In the genomic region with DNA sequence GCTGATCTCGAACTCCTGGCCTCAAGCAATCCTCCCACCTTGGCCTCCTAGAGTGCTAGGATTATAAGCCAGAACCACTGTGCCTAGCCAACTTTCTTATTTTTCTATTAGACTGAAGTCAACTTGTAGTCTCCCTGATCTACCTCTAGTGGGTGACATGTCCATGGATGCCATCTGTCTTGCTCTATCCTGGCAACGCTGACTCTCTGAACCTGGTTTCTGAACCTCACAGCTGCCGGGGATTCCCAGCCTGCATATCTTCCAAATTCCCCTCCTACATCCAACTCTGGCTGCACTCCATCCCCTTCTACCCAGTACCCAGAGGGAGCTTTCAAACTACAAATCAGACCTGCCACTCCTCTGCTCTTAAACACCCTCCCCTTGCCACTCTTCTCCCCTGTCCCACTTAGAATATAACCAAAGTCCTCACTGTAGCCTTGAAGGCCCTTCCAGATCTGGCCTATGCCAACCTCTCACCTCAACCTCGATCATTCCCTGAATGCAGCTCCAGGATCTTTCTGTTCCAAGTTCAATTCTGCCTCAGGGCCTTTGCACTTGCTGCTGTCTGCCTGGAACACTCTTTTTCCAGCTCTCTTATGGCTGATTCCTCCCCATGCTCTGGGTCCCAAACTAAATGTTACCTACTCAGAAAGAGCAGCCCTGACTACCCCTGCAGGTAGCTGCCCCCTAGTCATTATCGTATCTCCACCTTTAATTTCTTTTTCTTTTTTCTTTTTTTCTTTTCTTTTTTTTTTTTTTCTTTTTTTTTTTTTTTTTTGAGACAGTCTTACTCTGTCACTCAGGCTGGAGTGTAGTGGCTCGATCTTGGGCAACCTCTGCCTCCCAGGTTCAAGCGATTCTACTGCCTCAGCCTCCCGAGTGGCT, we compare ENCODE assay signal across 11 cellular contexts. TPM values are rescaled to one million over a fixed set of nuclear protein-coding genes. Genes with fewer than 3 reads are reported as not detected.
A peak's percentile ranks its signal among the peaks of the same experiment; 100 is the strongest.
DNase-seq lines count a peak whose midpoint lies in the region; ATAC-seq, FAIRE-seq and TF ChIP-seq lines count a peak whose summit lies in the region.
"Had no signal": no experiment of that assay in that cellular context is flagged by ENCODE, and none has a peak within 500 bp of the region (broad histone marks: within the 10 kb centered on the region; RNA-seq: fewer than 3 reads in every experiment).

No MANE protein-coding gene starts in this region.

- FAIRE-seq in HepG2 (lab: Jason Lieb, UNC) (peak; percentile 43), urothelium cell line (lab: Jason Lieb, UNC) (no peak)

- H3K79me2 ChIP-seq in HepG2 (ENCODE audit: insufficient read depth, low read length): no peaks in the 10 kb centered on the region

- H3K9ac ChIP-seq in HepG2 (ENCODE audit: insufficient read depth, low read depth, low read length): no peak overlapping the region

- peaks cover 8% of the 10 kb centered on the region for H3K4me1 ChIP-seq in HepG2 (ENCODE audit: insufficient read depth, low read length)

- no peak for TF ChIP-seq POLR2A in HepG2 (IDR thresholded peaks at IDR 0.05; ENCODE audit: insufficient read depth in 1 of 2, low read depth in 2 of 2, low read length in 2 of 2)

- POLR2A ChIA-PET in HepG2 (lab: Yijun Ruan, JAX): no interaction called here

- no peak; the same call in 2 of the 3 replicates for ATAC-seq in HepG2

- peaks cover 0 to 1% of the 10 kb centered on the region in 2 experiments; a peak in 1 of 5 replicates for H3K36me3 ChIP-seq in HepG2 (replicated peaks in 1 of 2; ENCODE audit: control insufficient read depth in 1 of 2, insufficient read depth in 2 of 2, low read length in 2 of 2)

- no TSS peak for BruUV-seq in HepG2 (replicated peaks; lab: Mats Ljungman, UMichigan)

- H3K9me3 ChIP-seq in HepG2 (ENCODE audit: low read length): no peaks in the 10 kb centered on the region

- CTCF ChIA-PET in HepG2 (lab: Yijun Ruan, JAX; ENCODE audit: low intra/inter-chr PET ratio, low total read pairs): no interaction called here

- peak; percentile 30 for DNase-seq in ELR (ENCODE audit: low read depth)
- DNase-seq in RPMI8226: peak; percentile 4
- DNase-seq in HepG2 (ENCODE audit: low spot score): no peak
- DNase-seq in urothelium cell line (ENCODE audit: low spot score): no peak
- no peak for DNase-seq in effector CD8-positive, alpha-beta T cell (lab: John Stamatoyannopoulos, UW)
- no peak for DNase-seq in SHP77 (lab: John Stamatoyannopoulos, UW)
- DNase-seq: effector memory CD4-positive, alpha-beta T cell; Karpas-422; midbrain; SIG-M5; stimulated activated CD4-positive, alpha-beta T cell treated with anti-CD3 and anti-CD28 coated beads, Interleukin-4, amount 100 ng/mL, for 1 hour had no signal

- in situ Hi-C loops in HepG2 (cut with HindIII; ENCODE audit: extremely low pct_ligation_motif_present, low pct_unique_long_range_greater_than_20kb): no loop called here

- H2AFZ ChIP-seq in HepG2 (ENCODE audit: low read length): no peak overlapping the region

- TF ChIP-seq RAD21 in HepG2 (CRISPR knock-in tag; IDR thresholded peaks at IDR 0.05): no peak

- WGBS in HepG2 (ENCODE audit: low lambda C conversion rate): 90% methylated on average over 8 of the region's 8 CpGs

- H3K27me3 ChIP-seq in HepG2 (ENCODE audit: control insufficient read depth in 1 of 2, insufficient read depth in 2 of 2, low read length in 2 of 2): no peaks in the 10 kb centered on the region

- H3K4me2 ChIP-seq in HepG2 (ENCODE audit: low read depth, low read length): no peak overlapping the region

- H3K27ac ChIP-seq in HepG2 (ENCODE audit: extremely low read length, insufficient read depth, low read length): no peak overlapping the region

- no peaks in the 10 kb centered on the region for H4K20me1 ChIP-seq in HepG2 (ENCODE audit: insufficient read depth, low read length)

- intact Hi-C loops in HepG2 (cut with micrococcal nuclease; ENCODE audit: unreplicated experiment): no loop called here

- TF ChIP-seq EP300 in HepG2 (IDR thresholded peaks at IDR 0.05; ENCODE audit: low read depth in 2 of 2, low read length in 2 of 2) (no peak), HepG2 (CRISPR knock-in tag; IDR thresholded peaks at IDR 0.05; ENCODE audit: borderline replicate concordance) (no peak)

- no peak overlapping the region for H3K4me3 ChIP-seq in HepG2 (replicated peaks in 1 of 3; ENCODE audit: insufficient read depth in 1 of 3, low read depth in 2 of 3, low read length in 3 of 3)

- TF ChIP-seq CTCF in HepG2 (CRISPR knock-in tag; IDR thresholded peaks at IDR 0.05): no peak

RNA-seq across cellular contexts. Expression of a gene that starts 2.2 kb away (rescaled TPM):
- total RNA-seq in HepG2 (2016; rRNA removed; fragmentation: Illumina TruSeq; extraction: Trizol): 0.15 TPM in 1 of 2 replicates, not detected in the other
- total RNA-seq in HepG2 (2016; cell fraction: cytosol; rRNA removed; fragmentation: Illumina TruSeq; extraction: Trizol; ENCODE audit: low read depth): not detected in 2 replicates
- total RNA-seq in HepG2 (2016; cell fraction: insoluble cytoplasmic fraction; rRNA removed; fragmentation: Illumina TruSeq; extraction: Trizol): 0.17 TPM in 1 of 2 replicates, not detected in the other
- not detected in 2 replicates for total RNA-seq in HepG2 (2016; cell fraction: membrane; rRNA removed; fragmentation: Illumina TruSeq; extraction: Trizol)
- 0.41 and 0.62 TPM in 2 replicates for total RNA-seq in HepG2 (2016; cell fraction: nucleus; rRNA removed; fragmentation: Illumina TruSeq; extraction: Trizol)
- 1.1 and 1.2 TPM in 2 replicates for polyA plus RNA-seq in HepG2 (2011; rRNA removed)
- 0.11 and 0.15 TPM in 2 replicates for polyA plus RNA-seq in HepG2 (2011; cell fraction: cytosol; rRNA removed)
- 6.3 and 8.5 TPM in 2 replicates for polyA plus RNA-seq in HepG2 (2011; cell fraction: nucleus; rRNA removed)
- 0.79 and 1.4 TPM in 2 replicates for polyA plus RNA-seq in HepG2 (2012)
- polyA plus RNA-seq in HepG2 (2016; cell fraction: cytosol; fragmentation: Illumina TruSeq; extraction: Trizol; ENCODE audit: low read depth): 0.10 and 0.11 TPM in 2 replicates
- 0.17 TPM in 1 of 2 replicates, not detected in the other for polyA plus RNA-seq in HepG2 (2016; cell fraction: insoluble cytoplasmic fraction; fragmentation: Illumina TruSeq; extraction: Trizol; ENCODE audit: low read depth)
- polyA plus RNA-seq in HepG2 (2016; cell fraction: membrane; fragmentation: Illumina TruSeq; extraction: Trizol; ENCODE audit: low read depth): 0.22 and 0.23 TPM in 2 replicates
- polyA plus RNA-seq in HepG2 (2016; cell fraction: nucleus; fragmentation: Illumina TruSeq; extraction: Trizol; ENCODE audit: insufficient read depth, low read depth): 2.1 and 2.5 TPM in 2 replicates
- 0.21 and 0.28 TPM in 2 replicates for polyA minus RNA-seq in HepG2 (2011; rRNA and poly(A)+ RNA removed; ENCODE audit: low replicate concordance)
- not detected in 2 replicates for polyA minus RNA-seq in HepG2 (2011; cell fraction: cytosol; rRNA and poly(A)+ RNA removed)
- polyA minus RNA-seq in HepG2 (2011; cell fraction: nucleus; rRNA and poly(A)+ RNA removed): 0.90 and 1.4 TPM in 2 replicates

RNA-seq across cellular contexts. Expression of a gene that starts 16.5 kb away (rescaled TPM):
- 6.9 and 13.7 TPM in 2 replicates for total RNA-seq in HepG2 (2016; rRNA removed; fragmentation: Illumina TruSeq; extraction: Trizol)
- total RNA-seq in HepG2 (2016; cell fraction: cytosol; rRNA removed; fragmentation: Illumina TruSeq; extraction: Trizol; ENCODE audit: low read depth): 5.2 and 5.9 TPM in 2 replicates
- 6.6 and 11.7 TPM in 2 replicates for total RNA-seq in HepG2 (2016; cell fraction: insoluble cytoplasmic fraction; rRNA removed; fragmentation: Illumina TruSeq; extraction: Trizol)
- total RNA-seq in HepG2 (2016; cell fraction: membrane; rRNA removed; fragmentation: Illumina TruSeq; extraction: Trizol): 5.3 and 5.4 TPM in 2 replicates
- 8.7 and 10.8 TPM in 2 replicates for total RNA-seq in HepG2 (2016; cell fraction: nucleus; rRNA removed; fragmentation: Illumina TruSeq; extraction: Trizol)
- 18.1 and 20.9 TPM in 2 replicates for polyA plus RNA-seq in HepG2 (2011; rRNA removed)
- 13.5 and 16.8 TPM in 2 replicates for polyA plus RNA-seq in HepG2 (2011; cell fraction: cytosol; rRNA removed)
- polyA plus RNA-seq in HepG2 (2011; cell fraction: nucleus; rRNA removed): 61.3 and 62.3 TPM in 2 replicates
- polyA plus RNA-seq in HepG2 (2012): 12.0 and 17.8 TPM in 2 replicates
- polyA plus RNA-seq in HepG2 (2016; cell fraction: cytosol; fragmentation: Illumina TruSeq; extraction: Trizol; ENCODE audit: low read depth): 4.2 and 4.7 TPM in 2 replicates
- polyA plus RNA-seq in HepG2 (2016; cell fraction: insoluble cytoplasmic fraction; fragmentation: Illumina TruSeq; extraction: Trizol; ENCODE audit: low read depth): 8.3 and 10.2 TPM in 2 replicates
- 4.5 and 5.6 TPM in 2 replicates for polyA plus RNA-seq in HepG2 (2016; cell fraction: membrane; fragmentation: Illumina TruSeq; extraction: Trizol; ENCODE audit: low read depth)
- 41.1 and 43.4 TPM in 2 replicates for polyA plus RNA-seq in HepG2 (2016; cell fraction: nucleus; fragmentation: Illumina TruSeq; extraction: Trizol; ENCODE audit: insufficient read depth, low read depth)
- polyA minus RNA-seq in HepG2 (2011; rRNA and poly(A)+ RNA removed; ENCODE audit: low replicate concordance): 7.3 and 9.7 TPM in 2 replicates
- 3.4 and 4.0 TPM in 2 replicates for polyA minus RNA-seq in HepG2 (2011; cell fraction: cytosol; rRNA and poly(A)+ RNA removed)
- 7.9 and 9.8 TPM in 2 replicates for polyA minus RNA-seq in HepG2 (2011; cell fraction: nucleus; rRNA and poly(A)+ RNA removed)

RNA-seq across cellular contexts. Expression of a gene that starts 21.9 kb away (rescaled TPM):
- total RNA-seq in HepG2 (2016; rRNA removed; fragmentation: Illumina TruSeq; extraction: Trizol): 20.7 and 23.0 TPM in 2 replicates
- total RNA-seq in HepG2 (2016; cell fraction: cytosol; rRNA removed; fragmentation: Illumina TruSeq; extraction: Trizol; ENCODE audit: low read depth): 11.5 TPM in 2 replicates
- total RNA-seq in HepG2 (2016; cell fraction: insoluble cytoplasmic fraction; rRNA removed; fragmentation: Illumina TruSeq; extraction: Trizol): 21.1 and 22.0 TPM in 2 replicates
- 13.9 and 18.8 TPM in 2 replicates for total RNA-seq in HepG2 (2016; cell fraction: membrane; rRNA removed; fragmentation: Illumina TruSeq; extraction: Trizol)
- total RNA-seq in HepG2 (2016; cell fraction: nucleus; rRNA removed; fragmentation: Illumina TruSeq; extraction: Trizol): 13.2 and 14.2 TPM in 2 replicates
- polyA plus RNA-seq in HepG2 (2011; rRNA removed): 13.7 and 19.9 TPM in 2 replicates
- polyA plus RNA-seq in HepG2 (2011; cell fraction: cytosol; rRNA removed): 10.9 and 15.9 TPM in 2 replicates
- polyA plus RNA-seq in HepG2 (2011; cell fraction: nucleus; rRNA removed): 19.7 and 29.4 TPM in 2 replicates
- 10.9 and 11.0 TPM in 2 replicates for polyA plus RNA-seq in HepG2 (2012)
- 13.1 and 16.9 TPM in 2 replicates for polyA plus RNA-seq in HepG2 (2016; cell fraction: cytosol; fragmentation: Illumina TruSeq; extraction: Trizol; ENCODE audit: low read depth)
- polyA plus RNA-seq in HepG2 (2016; cell fraction: insoluble cytoplasmic fraction; fragmentation: Illumina TruSeq; extraction: Trizol; ENCODE audit: low read depth): 22.3 and 24.9 TPM in 2 replicates
- polyA plus RNA-seq in HepG2 (2016; cell fraction: membrane; fragmentation: Illumina TruSeq; extraction: Trizol; ENCODE audit: low read depth): 15.1 and 18.4 TPM in 2 replicates
- 24.9 and 28.1 TPM in 2 replicates for polyA plus RNA-seq in HepG2 (2016; cell fraction: nucleus; fragmentation: Illumina TruSeq; extraction: Trizol; ENCODE audit: insufficient read depth, low read depth)
- 0.28 and 15.7 TPM in 2 replicates for polyA minus RNA-seq in HepG2 (2011; rRNA and poly(A)+ RNA removed; ENCODE audit: low replicate concordance)
- polyA minus RNA-seq in HepG2 (2011; cell fraction: cytosol; rRNA and poly(A)+ RNA removed): 6.9 and 7.3 TPM in 2 replicates
- polyA minus RNA-seq in HepG2 (2011; cell fraction: nucleus; rRNA and poly(A)+ RNA removed): 5.7 and 10.1 TPM in 2 replicates

RNA-seq across cellular contexts. Expression of a gene that starts 23.6 kb away (rescaled TPM):
- 1.4 and 1.7 TPM in 2 replicates for total RNA-seq in HepG2 (2016; rRNA removed; fragmentation: Illumina TruSeq; extraction: Trizol)
- total RNA-seq in HepG2 (2016; cell fraction: cytosol; rRNA removed; fragmentation: Illumina TruSeq; extraction: Trizol; ENCODE audit: low read depth): 1.3 and 2.0 TPM in 2 replicates
- 1.2 and 2.0 TPM in 2 replicates for total RNA-seq in HepG2 (2016; cell fraction: insoluble cytoplasmic fraction; rRNA removed; fragmentation: Illumina TruSeq; extraction: Trizol)
- 1.3 and 2.8 TPM in 2 replicates for total RNA-seq in HepG2 (2016; cell fraction: membrane; rRNA removed; fragmentation: Illumina TruSeq; extraction: Trizol)
- total RNA-seq in HepG2 (2016; cell fraction: nucleus; rRNA removed; fragmentation: Illumina TruSeq; extraction: Trizol): 0.53 and 1.2 TPM in 2 replicates
- 3.7 and 4.0 TPM in 2 replicates for polyA plus RNA-seq in HepG2 (2011; rRNA removed)
- 2.7 and 4.3 TPM in 2 replicates for polyA plus RNA-seq in HepG2 (2011; cell fraction: cytosol; rRNA removed)
- 6.3 and 9.2 TPM in 2 replicates for polyA plus RNA-seq in HepG2 (2011; cell fraction: nucleus; rRNA removed)
- polyA plus RNA-seq in HepG2 (2012): 2.2 and 2.3 TPM in 2 replicates
- 1.6 and 2.2 TPM in 2 replicates for polyA plus RNA-seq in HepG2 (2016; cell fraction: cytosol; fragmentation: Illumina TruSeq; extraction: Trizol; ENCODE audit: low read depth)
- 2.9 and 3.0 TPM in 2 replicates for polyA plus RNA-seq in HepG2 (2016; cell fraction: insoluble cytoplasmic fraction; fragmentation: Illumina TruSeq; extraction: Trizol; ENCODE audit: low read depth)
- polyA plus RNA-seq in HepG2 (2016; cell fraction: membrane; fragmentation: Illumina TruSeq; extraction: Trizol; ENCODE audit: low read depth): 1.9 and 2.3 TPM in 2 replicates
- 2.2 and 4.0 TPM in 2 replicates for polyA plus RNA-seq in HepG2 (2016; cell fraction: nucleus; fragmentation: Illumina TruSeq; extraction: Trizol; ENCODE audit: insufficient read depth, low read depth)
- 0.72 and 5.2 TPM in 2 replicates for polyA minus RNA-seq in HepG2 (2011; rRNA and poly(A)+ RNA removed; ENCODE audit: low replicate concordance)
- 2.3 and 2.6 TPM in 2 replicates for polyA minus RNA-seq in HepG2 (2011; cell fraction: cytosol; rRNA and poly(A)+ RNA removed)
- polyA minus RNA-seq in HepG2 (2011; cell fraction: nucleus; rRNA and poly(A)+ RNA removed): 2.9 and 3.5 TPM in 2 replicates

RNA-seq across cellular contexts. Expression of a gene that starts 24.2 kb away (rescaled TPM):
- 8.8 and 12.5 TPM in 2 replicates for total RNA-seq in HepG2 (2016; rRNA removed; fragmentation: Illumina TruSeq; extraction: Trizol)
- 8.9 and 9.0 TPM in 2 replicates for total RNA-seq in HepG2 (2016; cell fraction: cytosol; rRNA removed; fragmentation: Illumina TruSeq; extraction: Trizol; ENCODE audit: low read depth)
- total RNA-seq in HepG2 (2016; cell fraction: insoluble cytoplasmic fraction; rRNA removed; fragmentation: Illumina TruSeq; extraction: Trizol): 6.7 and 12.7 TPM in 2 replicates
- total RNA-seq in HepG2 (2016; cell fraction: membrane; rRNA removed; fragmentation: Illumina TruSeq; extraction: Trizol): 6.0 and 6.1 TPM in 2 replicates
- total RNA-seq in HepG2 (2016; cell fraction: nucleus; rRNA removed; fragmentation: Illumina TruSeq; extraction: Trizol): 17.4 and 19.5 TPM in 2 replicates
- 5.4 and 5.8 TPM in 2 replicates for polyA plus RNA-seq in HepG2 (2011; rRNA removed)
- polyA plus RNA-seq in HepG2 (2011; cell fraction: cytosol; rRNA removed): 1.4 and 2.5 TPM in 2 replicates
- polyA plus RNA-seq in HepG2 (2011; cell fraction: nucleus; rRNA removed): 24.0 and 42.0 TPM in 2 replicates
- polyA plus RNA-seq in HepG2 (2012): 2.6 and 3.6 TPM in 2 replicates
- 1.3 and 1.6 TPM in 2 replicates for polyA plus RNA-seq in HepG2 (2016; cell fraction: cytosol; fragmentation: Illumina TruSeq; extraction: Trizol; ENCODE audit: low read depth)
- 5.9 and 8.7 TPM in 2 replicates for polyA plus RNA-seq in HepG2 (2016; cell fraction: insoluble cytoplasmic fraction; fragmentation: Illumina TruSeq; extraction: Trizol; ENCODE audit: low read depth)
- polyA plus RNA-seq in HepG2 (2016; cell fraction: membrane; fragmentation: Illumina TruSeq; extraction: Trizol; ENCODE audit: low read depth): 3.2 TPM in 2 replicates
- polyA plus RNA-seq in HepG2 (2016; cell fraction: nucleus; fragmentation: Illumina TruSeq; extraction: Trizol; ENCODE audit: insufficient read depth, low read depth): 49.8 and 52.6 TPM in 2 replicates
- polyA minus RNA-seq in HepG2 (2011; rRNA and poly(A)+ RNA removed; ENCODE audit: low replicate concordance): 10.6 and 32.3 TPM in 2 replicates
- polyA minus RNA-seq in HepG2 (2011; cell fraction: cytosol; rRNA and poly(A)+ RNA removed): 2.3 and 2.5 TPM in 2 replicates
- polyA minus RNA-seq in HepG2 (2011; cell fraction: nucleus; rRNA and poly(A)+ RNA removed): 9.1 and 12.0 TPM in 2 replicates

Comparison
In these comparisons a context has a peak if more than half of its experiments do, and no peak if none do; other contexts are left out.
1. DNase-seq: peak in ELR (single experiment) and RPMI8226 (single experiment); none in HepG2 (single experiment), urothelium cell line (single experiment), effector CD8-positive, alpha-beta T cell (single experiment) and SHP77 (0 of 2).